In the genomic region with DNA sequence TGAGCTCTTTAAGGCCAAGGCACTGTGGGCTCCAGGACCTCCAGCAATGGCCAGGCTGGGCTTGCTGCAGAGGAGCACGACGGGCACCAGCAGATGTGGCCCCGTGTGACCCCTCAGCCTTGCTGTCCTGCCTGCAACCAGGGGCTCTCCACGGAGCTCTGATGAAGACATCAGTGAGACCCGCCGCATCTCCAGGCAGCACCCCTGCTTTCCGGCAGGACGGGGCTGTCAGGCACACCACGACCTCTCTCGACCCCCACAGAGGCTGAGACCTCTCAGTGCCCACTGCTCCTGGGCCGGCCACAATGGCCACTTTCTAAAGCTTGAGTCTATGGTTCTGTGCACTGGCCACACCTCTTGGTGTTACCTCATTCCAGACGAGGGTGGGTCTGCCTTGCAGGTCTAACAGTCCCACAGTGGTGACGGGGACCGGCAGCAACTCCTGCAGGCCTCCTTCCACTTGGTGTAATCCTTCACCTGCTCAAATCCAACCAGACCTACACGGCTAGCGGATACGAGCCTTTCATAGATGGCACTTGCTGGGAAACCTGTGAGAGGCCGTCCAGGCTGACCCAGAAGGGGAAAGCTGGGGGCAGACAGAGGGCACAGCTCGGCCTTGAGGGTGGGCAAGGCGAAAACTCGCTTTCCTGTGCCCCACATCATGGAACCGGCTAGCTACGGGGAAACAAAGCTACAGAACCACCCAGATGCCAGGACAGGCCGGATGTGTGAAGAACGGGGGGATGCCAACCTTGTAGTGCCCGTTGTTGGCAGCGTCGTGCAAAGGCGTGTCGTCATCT, we compare ENCODE assay signal across 19 cellular contexts.
DNase-seq lines count a peak whose midpoint lies in the region; ATAC-seq, FAIRE-seq and TF ChIP-seq lines count a peak whose summit lies in the region.
"Had no signal": no experiment of that assay in that cellular context is flagged by ENCODE, and none has a peak within 500 bp of the region (broad histone marks: within the 10 kb centered on the region; RNA-seq: fewer than 3 reads in every experiment).

No MANE protein-coding gene starts in this region.

- H3K56ac ChIP-seq in H9 (ENCODE audit: insufficient read length, low read depth, low read length), result no peak overlapping the region

- H2BK5ac ChIP-seq in H9 (ENCODE audit: insufficient read length, low read length), result no peak overlapping the region

- no peak overlapping the region for H3K27ac ChIP-seq in breast epithelium
- no peak overlapping the region for H3K27ac ChIP-seq in H9 (ENCODE audit: insufficient read length, low read depth, low read length)
- H3K27ac ChIP-seq in K562 (ENCODE audit: extremely low read depth, low read depth, low read length), result no peak overlapping the region
- no peak overlapping the region for H3K27ac ChIP-seq in neural progenitor cell
- H3K27ac ChIP-seq: C4-2B had no signal

- CTCF ChIA-PET in MCF 10A (lab: Yijun Ruan, JAX) (interaction anchor here (0.5 to 2.0 kb wide), 14 partner anchors 10 to 512 kb away, joined by 3 to 12 read pairs (median 3); no protein-coding TSS in a partner anchor), K562 (lab: Yijun Ruan, JAX; ENCODE audit: low intra/inter-chr PET ratio) (interaction anchor here (1.3 kb wide), 1 partner anchor 476 kb away, joined by 4 read pairs; a partner anchor contains a TSS)

- FAIRE-seq in K562 (lab: Jason Lieb, UNC), result no peak

- H3K4me3 ChIP-seq in breast epithelium, result no peak overlapping the region
- H3K4me3 ChIP-seq in K562, result no peak overlapping the region
- no peak overlapping the region for H3K4me3 ChIP-seq in neural progenitor cell
- H3K4me3 ChIP-seq: HAP-1 had no signal

- ATAC-seq in K562, result no peak
- ATAC-seq: Panc1 had no signal

- WGBS in H9 (ENCODE audit: extremely low coverage, insufficient read length, low lambda C conversion rate), result no CpG with 5 or more reads among the region's 30 CpGs
- 95% methylated on average over 23 of the region's 30 CpGs for WGBS in K562 (ENCODE audit: insufficient coverage, low coverage, missing lambda C conversion rate)

- H3K27me3 Mint-ChIP-seq in MCF 10A (ENCODE audit: insufficient read depth, unreplicated experiment) (no peaks in the 10 kb centered on the region), H9 (ENCODE audit: low read depth) (no peaks in the 10 kb centered on the region; the same call in none of the 2 replicates), neural progenitor cell (ENCODE audit: insufficient read depth, low read depth) (peaks cover 2% of the 10 kb centered on the region)
- H3K27me3 Mint-ChIP-seq: IgD-negative memory B cell had no signal

- TF ChIP-seq POLR2A in breast epithelium (IDR thresholded peaks at IDR 0.05) (no peak), K562 (conservative IDR thresholded peaks at IDR 0.05) (no peak)

- in situ Hi-C loops in K562 (cut with MboI), result no loop called here

- H3K79me1 ChIP-seq in H9 (ENCODE audit: insufficient read depth, low read depth, low read length, poor library complexity, severe bottlenecking), result peaks cover 3% of the 10 kb centered on the region

- H3K9ac ChIP-seq in H9 (ENCODE audit: extremely low read depth, insufficient read length, low read length) (no peak overlapping the region), K562 (ENCODE audit: insufficient read depth in 1 of 2, low read depth in 2 of 2, low read length in 2 of 2) (no peak overlapping the region), neural progenitor cell (no peak overlapping the region)

- no peak for TF ChIP-seq EP300 in K562 (IDR thresholded peaks at IDR 0.05; ENCODE audit: low read length)

- H3K14ac ChIP-seq in H9 (ENCODE audit: insufficient read depth, low read length), result no peak overlapping the region

- H3K4me1 Mint-ChIP-seq in MCF 10A (ENCODE audit: insufficient read depth, unreplicated experiment) (no peaks in the 10 kb centered on the region), H9 (peaks cover 31 to 36% of the 10 kb centered on the region in 2 experiments), neural progenitor cell (peaks cover 38% of the 10 kb centered on the region)

- peaks cover 27% of the 10 kb centered on the region for H3K36me3 Mint-ChIP-seq in MCF 10A (ENCODE audit: insufficient read depth, unreplicated experiment)
- peaks cover 9 to 28% (median 15%) of the 10 kb centered on the region in 3 experiments for H3K36me3 Mint-ChIP-seq in H9 (ENCODE audit: insufficient read depth in 1 of 3, low read depth in 3 of 3)
- H3K36me3 Mint-ChIP-seq in neural progenitor cell, result peaks cover 15% of the 10 kb centered on the region

- H3K18ac ChIP-seq in H9 (ENCODE audit: insufficient read length, low read depth, low read length), result no peak overlapping the region

- H2BK15ac ChIP-seq in H9 (ENCODE audit: low read depth, low read length), result no peak overlapping the region

- TF ChIP-seq RAD21 in K562 (CRISPR knock-in tag; conservative IDR thresholded peaks at IDR 0.05 in 1 of 2, IDR thresholded peaks at IDR 0.05 in 1 of 2), result no peak

- no peak overlapping the region for H2BK120ac ChIP-seq in H9 (ENCODE audit: low read depth, low read length, poor library complexity, severe bottlenecking)

- H3F3A ChIP-seq in neural progenitor cell (ENCODE audit: low read depth), result peaks cover 26% of the 10 kb centered on the region

- H3K4me3 Mint-ChIP-seq in MCF 10A (ENCODE audit: unreplicated experiment) (no peak overlapping the region), H9 (no peak overlapping the region), neural progenitor cell (no peak overlapping the region)

- no peaks in the 10 kb centered on the region for H3K23me2 ChIP-seq in H9 (ENCODE audit: insufficient read length, low read depth, low read length, poor library complexity, severe bottlenecking)

- H3K4ac ChIP-seq in H9 (ENCODE audit: low read depth, low read length), result no peak overlapping the region

- H3K4me2 ChIP-seq in H9 (ENCODE audit: insufficient read depth, insufficient read length, low read length), result no peak overlapping the region
- H3K4me2 ChIP-seq in K562 (ENCODE audit: insufficient read depth, low read length), result no peak overlapping the region
- no peak overlapping the region for H3K4me2 ChIP-seq in neural progenitor cell

- H4K20me1 ChIP-seq in H9 (ENCODE audit: control insufficient read depth, insufficient read depth, insufficient read length), result no peaks in the 10 kb centered on the region
- peaks cover 17% of the 10 kb centered on the region for H4K20me1 ChIP-seq in K562 (replicated peaks; ENCODE audit: control insufficient read depth, insufficient read depth, low read length)
- H4K20me1 ChIP-seq in neural progenitor cell (ENCODE audit: low read depth), result peaks cover 56% of the 10 kb centered on the region

- H2AFZ ChIP-seq in H9 (ENCODE audit: low read length), result no peak overlapping the region
- H2AFZ ChIP-seq in K562 (ENCODE audit: low read depth, low read length), result no peak overlapping the region
- H2AFZ ChIP-seq in neural progenitor cell (replicated peaks), result no peak overlapping the region

- H3K4me1 ChIP-seq in breast epithelium, result no peaks in the 10 kb centered on the region
- peaks cover 14% of the 10 kb centered on the region; the same call in 1 of the 2 replicates for H3K4me1 ChIP-seq in H9 (ENCODE audit: insufficient read depth, low read length)
- peaks cover 0 to 28% of the 10 kb centered on the region in 2 experiments; a peak in 2 of 5 replicates for H3K4me1 ChIP-seq in K562 (replicated peaks in 1 of 2; ENCODE audit: control insufficient read depth in 2 of 2, insufficient read depth in 2 of 2, low read length in 2 of 2)
- H3K4me1 ChIP-seq in neural progenitor cell, result peaks cover 15% of the 10 kb centered on the region
- H3K4me1 ChIP-seq: HAP-1 had no signal

- no peak overlapping the region for H3T11ph ChIP-seq in H9 (ENCODE audit: low read length)

- H4K91ac ChIP-seq in H9 (ENCODE audit: insufficient read length, low read depth, low read length), result no peak overlapping the region

- peaks cover 5% of the 10 kb centered on the region for H3K9me1 ChIP-seq in K562 (ENCODE audit: control insufficient read depth, insufficient read depth, low read length)

- no peak overlapping the region for H2BK12ac ChIP-seq in H9 (ENCODE audit: insufficient read length, low read depth, low read length)

- no peak overlapping the region for H2AK5ac ChIP-seq in H9 (ENCODE audit: insufficient read length, low read length)

- H3K23ac ChIP-seq in H9 (ENCODE audit: insufficient read length, low read depth, low read length), result no peak overlapping the region

- H2BK20ac ChIP-seq in H9 (ENCODE audit: low read depth, low read length, poor library complexity, severe bottlenecking), result no peak overlapping the region

- H3K27ac Mint-ChIP-seq in MCF 10A (ENCODE audit: low read depth, unreplicated experiment) (peak overlapping the region; percentile 23), H9 (peak overlapping the region in 2 of 3 experiments; percentile 39 to 71; a peak in 2 of 7 replicates), neural progenitor cell (peak overlapping the region; percentile 94)

- H4K8ac ChIP-seq in H9 (replicated peaks; ENCODE audit: insufficient read length, low read depth, low read length), result no peak overlapping the region

- intact Hi-C loops in MCF 10A (cut with micrococcal nuclease), result no loop called here
- intact Hi-C loops in breast epithelium (cut with DNase I; ENCODE audit: low total_unique reads), result no loop called here
- intact Hi-C loops in K562 (cut with micrococcal nuclease), result loop anchor here (2.0 kb wide), 1 partner anchor 41 kb away; no protein-coding TSS in a partner anchor

- POLR2A ChIA-PET in MCF 10A (lab: Yijun Ruan, JAX) (interaction anchor here (0.6 kb wide), 1 partner anchor 11 kb away, joined by 4 read pairs; no protein-coding TSS in a partner anchor), K562 (lab: Yijun Ruan, JAX) (interaction anchor here (0.5 to 0.8 kb wide), 2 partner anchors 16 to 28 kb away, joined by 3 to 5 read pairs; no protein-coding TSS in a partner anchor)

- TF ChIP-seq CTCF in MCF 10A (IDR thresholded peaks at IDR 0.05; ENCODE audit: unreplicated experiment) (no peak), breast epithelium (IDR thresholded peaks at IDR 0.05) (no peak), H9 (conservative IDR thresholded peaks at IDR 0.05) (no peak), K562 (IDR thresholded peaks at IDR 0.05 in 2 of 3, conservative IDR thresholded peaks at IDR 0.05 in 1 of 3; ENCODE audit: insufficient read depth in 2 of 3, low read depth in 1 of 3, low read length in 3 of 3) (no peak), neural progenitor cell (IDR thresholded peaks at IDR 0.05) (no peak)

- H3K9me3 Mint-ChIP-seq in MCF 10A (ENCODE audit: unreplicated experiment) (no peaks in the 10 kb centered on the region), H9 (no peaks in the 10 kb centered on the region; a peak in 1 of 5 replicates), neural progenitor cell (no peaks in the 10 kb centered on the region)
- H3K9me3 Mint-ChIP-seq: IgD-negative memory B cell had no signal

- H3K27me3 ChIP-seq in breast epithelium, result no peaks in the 10 kb centered on the region
- no peaks in the 10 kb centered on the region for H3K27me3 ChIP-seq in H9 (ENCODE audit: insufficient read depth, low read length)
- no peaks in the 10 kb centered on the region for H3K27me3 ChIP-seq in K562 (ENCODE audit: control insufficient read depth in 2 of 2, insufficient read depth in 2 of 2, low read length in 2 of 2)
- no peaks in the 10 kb centered on the region for H3K27me3 ChIP-seq in neural progenitor cell

- BruUV-seq in MCF 10A (replicated peaks; lab: Mats Ljungman, UMichigan), result no TSS peak
- BruUV-seq in K562 (replicated peaks; lab: Mats Ljungman, UMichigan), result no TSS peak

- peaks cover 7% of the 10 kb centered on the region for H3K36me3 ChIP-seq in breast epithelium
- peaks cover 80% of the 10 kb centered on the region for H3K36me3 ChIP-seq in K562 (ENCODE audit: control insufficient read depth, insufficient read depth, low read length)
- no peaks in the 10 kb centered on the region for H3K36me3 ChIP-seq in neural progenitor cell

- H3K9me3 ChIP-seq in breast epithelium (no peaks in the 10 kb centered on the region), H9 (ENCODE audit: control insufficient read depth, low read depth, low read length) (no peaks in the 10 kb centered on the region), K562 (replicated peaks; ENCODE audit: control insufficient read depth, insufficient read depth, low read depth, low read length) (peaks cover 16% of the 10 kb centered on the region), neural progenitor cell (ENCODE audit: low read depth) (no peaks in the 10 kb centered on the region)
- H3K9me3 ChIP-seq: HAP-1 had no signal

- no peaks in the 10 kb centered on the region for H3K79me2 ChIP-seq in H9 (ENCODE audit: insufficient read depth, low read length)
- H3K79me2 ChIP-seq in K562 (ENCODE audit: control insufficient read depth, insufficient read depth, low read length), result peaks cover 25% of the 10 kb centered on the region
- H3K79me2 ChIP-seq in neural progenitor cell (ENCODE audit: low read depth), result peaks cover 24% of the 10 kb centered on the region

- DNase-seq in MCF 10A (ENCODE audit: unreplicated experiment) (no peak), breast epithelium (ENCODE audit: low spot score in 2 of 2) (no peak), H9 (no peak), K562 (ENCODE audit: extremely low read depth in 1 of 4, low spot score in 3 of 4) (no peak), neural progenitor cell (ENCODE audit: low spot score) (no peak), hippocampal formation (lab: John Stamatoyannopoulos, UW) (no peak)
- no peak for DNase-seq in stimulated activated CD4-positive, alpha-beta T cell treated with anti-CD3 and anti-CD28 coated beads, Interleukin-12 subunit alpha, Interleukin-12 subunit beta, amount 100 ng/mL, for 4 hours
- no peak for DNase-seq in effector CD8-positive, alpha-beta T cell (lab: John Stamatoyannopoulos, UW)
- DNase-seq: EL, NCI-H1105 treated with DMSO at 0.1 percent for 48 hours, NCI-H1694 treated with DMSO at 0.1 percent for 48 hours, NCI-H2107, NCI-H226, NCI-H524 treated with DMSO at 0.1 percent for 48 hours, SHP77 had no signal

- no peak overlapping the region for H4K5ac ChIP-seq in H9 (ENCODE audit: insufficient read length, low read depth, low read length)

Comparison
In these comparisons a context has a peak if more than half of its experiments do, and no peak if none do; other contexts are left out.
1. H3K27ac Mint-ChIP-seq: peak in every context shown above with its lines; median percentile 94 in neural progenitor cell; 55 in H9; 23 in MCF 10A.